8 cellular contexts compared by ENCODE assay signal in genomic region chr1:227886993-227887696, GRCh38.
DNase-seq lines count a peak whose midpoint lies in the region; ATAC-seq and TF ChIP-seq lines count a peak whose summit lies in the region.

No MANE protein-coding gene starts in this region.

- H3K27me3 ChIP-seq in stomach smooth muscle (ENCODE audit: control insufficient read depth in 1 of 2, insufficient read depth in 2 of 2, low read length in 2 of 2): no peaks in the 10 kb centered on the region

- peak overlapping the region; percentile 99 for H3K27ac ChIP-seq in stomach smooth muscle (ENCODE audit: low read length)

- no peak for TF ChIP-seq POLR2A in lower leg skin (IDR thresholded peaks at IDR 0.05)

- intact Hi-C loops in lower leg skin (cut with DNase I; ENCODE audit: low total_unique reads): no loop called here

- H3K9me3 ChIP-seq in stomach smooth muscle (ENCODE audit: control insufficient read depth in 2 of 2, low read length in 2 of 2): no peaks in the 10 kb centered on the region

- WGBS in lower leg skin, 2 donors: 8 to 20% methylated on average over 13 to 30 of the region's 30 CpGs

- DNase-seq in Ammon's horn (ENCODE audit: low spot score): peak; percentile 4
- peak; percentile 21 for DNase-seq in NCI-H2171 treated with DMSO at 0.1 percent for 48 hours (lab: John Stamatoyannopoulos, UW)
- DNase-seq in choroid plexus epithelial cell (ENCODE audit: low read depth): peak; percentile 64
- DNase-seq in lower leg skin (ENCODE audit: low spot score in 2 of 2): peak; percentile 54 to 94

- peak overlapping the region; percentile 51 for H3K4me3 ChIP-seq in choroid plexus epithelial cell (ENCODE audit: low read depth, low read length)
- peak overlapping the region; percentile 22 for H3K4me3 ChIP-seq in lower leg skin (ENCODE audit: low read depth, poor library complexity, severe bottlenecking)
- peak overlapping the region; percentile 58 to 75 for H3K4me3 ChIP-seq in stomach smooth muscle (ENCODE audit: low read length in 2 of 2)

- TF ChIP-seq CTCF in choroid plexus epithelial cell (conservative IDR thresholded peaks at IDR 0.05; ENCODE audit: low read depth, low read length) (no peak), lower leg skin (IDR thresholded peaks at IDR 0.05) (no peak)

- no peaks in the 10 kb centered on the region for H3K36me3 ChIP-seq in stomach smooth muscle (ENCODE audit: control insufficient read depth in 2 of 2, insufficient read depth in 2 of 2, low read length in 2 of 2)

- ATAC-seq in HG03039 (IDR thresholded peaks at IDR 0.05; ENCODE audit: unreplicated experiment): no peak
- ATAC-seq in HG03442 (IDR thresholded peaks at IDR 0.05; ENCODE audit: unreplicated experiment): no peak
- ATAC-seq in HG03280 (IDR thresholded peaks at IDR 0.05; ENCODE audit: unreplicated experiment): no peak

- peak overlapping the region; percentile 82 to 84 for H3K9ac ChIP-seq in stomach smooth muscle (ENCODE audit: low read length in 2 of 2)

- H3K4me1 ChIP-seq in stomach smooth muscle (ENCODE audit: control insufficient read depth, insufficient read depth, low read length): peaks cover 26% of the 10 kb centered on the region

Comparison
In these comparisons a context has a peak if more than half of its experiments do, and no peak if none do; other contexts are left out.
1. DNase-seq: peak in every context shown above with its lines; median percentile 74 in lower leg skin; 64 in choroid plexus epithelial cell; 21 in NCI-H2171 treated with DMSO at 0.1 percent for 48 hours; 4 in Ammon's horn.